15 cellular contexts compared by ENCODE assay signal in the genomic region with DNA sequence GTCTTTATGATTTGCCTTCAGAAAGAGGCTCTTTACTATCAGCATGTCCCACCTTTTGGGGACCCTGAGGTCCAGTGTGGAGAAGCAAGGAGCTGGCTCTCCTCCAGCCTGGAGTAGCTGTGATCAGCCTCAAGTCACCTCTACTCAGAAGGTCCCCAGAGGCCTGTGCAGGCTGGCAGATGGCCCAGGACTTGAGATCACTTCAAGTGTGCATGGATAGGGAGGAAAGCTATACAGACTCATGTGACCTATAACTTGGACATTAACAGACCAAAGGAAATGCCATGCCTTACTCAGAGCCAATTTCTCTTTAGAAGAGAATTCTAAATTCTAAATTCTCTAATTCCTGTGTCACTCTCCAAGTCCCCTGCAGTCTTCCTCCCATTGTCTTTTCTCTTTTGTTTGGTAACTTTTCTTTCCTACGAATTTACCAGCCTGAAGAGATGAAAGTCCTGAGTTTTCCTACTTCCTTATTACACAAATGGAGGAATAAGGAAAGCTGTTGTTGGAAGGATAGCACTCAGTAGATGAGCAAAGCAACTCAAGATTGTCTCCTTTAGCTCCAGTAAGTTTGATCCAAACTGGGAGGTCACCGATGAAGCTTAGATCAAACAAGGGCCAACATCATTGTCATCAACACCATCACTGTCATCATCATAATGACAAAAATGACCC.
DNase-seq lines count a peak whose midpoint lies in the region; TF ChIP-seq lines count a peak whose summit lies in the region.
"Had no signal": no experiment of that assay in that cellular context is flagged by ENCODE, and none has a peak within 500 bp of the region (broad histone marks: within the 10 kb centered on the region; RNA-seq: fewer than 3 reads in every experiment).

No MANE protein-coding gene starts in this region.

- H3K27me3 ChIP-seq in SJSA1 (replicated peaks) = no peaks in the 10 kb centered on the region
- H3K27me3 ChIP-seq: SJCRH30 had no signal

- TF ChIP-seq CTCF in foreskin fibroblast (IDR thresholded peaks at IDR 0.05; ENCODE audit: low read depth, low read length) = no peak

- no peaks in the 10 kb centered on the region for H3K9me3 ChIP-seq in SJSA1 (replicated peaks)
- H3K9me3 ChIP-seq: SJCRH30 had no signal

- H3K36me3 ChIP-seq in SJSA1 = peaks cover 5% of the 10 kb centered on the region; the same call in 1 of the 2 replicates

- H3K27ac ChIP-seq in SJSA1 = peak overlapping the region; percentile 55; the same call in 1 of the 2 replicates

- peaks cover 24% of the 10 kb centered on the region for H3K4me1 ChIP-seq in SJSA1 (replicated peaks)

- H3K4me3 ChIP-seq in SJSA1 = no peak overlapping the region
- no peak overlapping the region for H3K4me3 ChIP-seq in foreskin fibroblast (ENCODE audit: low read depth in 1 of 2, low read length in 2 of 2)
- H3K4me3 ChIP-seq: SJCRH30 had no signal

- DNase-seq in ELR (ENCODE audit: low read depth) (peak; percentile 15), SJSA1 (ENCODE audit: low read depth in 1 of 2, low spot score in 2 of 2) (peak in 1 of 2 experiments; percentile 22), foreskin fibroblast (peak; percentile 67 to 79), pulmonary artery endothelial cell (ENCODE audit: low read depth, low spot score) (peak; percentile 64), hippocampal formation (lab: John Stamatoyannopoulos, UW) (no peak), NCI-H1048 (lab: John Stamatoyannopoulos, UW) (no peak), pons (ENCODE audit: low spot score) (no peak)
- DNase-seq in activated CD4-positive, CD25-positive, alpha-beta regulatory T cell treated with anti-CD3 and anti-CD28 coated beads, Interleukin-2, amount 50 U/mL, for 72 hours = no peak
- DNase-seq: activated CD4-positive, alpha-beta T cell treated with anti-CD3 and anti-CD28 coated beads for 36 hours; activated naive CD4-positive, alpha-beta T cell; effector memory CD8-positive, alpha-beta T cell; NCI-H226; SJCRH30; stimulated activated CD4-positive, alpha-beta T cell treated with anti-CD3 and anti-CD28 coated beads, Interleukin-2, amount 100 ng/mL, for 24 hours; stimulated activated naive CD8-positive, alpha-beta T cell treated with anti-CD3 and anti-CD28 coated beads, Interleukin-15, amount 100 ng/mL, for 72 hours had no signal

Comparison
In these comparisons a context has a peak if more than half of its experiments do, and no peak if none do; other contexts are left out.
1. DNase-seq: peak in ELR (single experiment), foreskin fibroblast (2 of 2) and pulmonary artery endothelial cell (single experiment); none in hippocampal formation (0 of 2), activated CD4-positive, CD25-positive, alpha-beta regulatory T cell treated with anti-CD3 and anti-CD28 coated beads, Interleukin-2, amount 50 U/mL, for 72 hours (single experiment), NCI-H1048 (single experiment) and pons (single experiment).